Comparison of ENCODE assay signal across 11 cellular contexts in genomic region chr2:61660511-61661388, GRCh38.
DNase-seq lines count a peak whose midpoint lies in the region; ATAC-seq, FAIRE-seq and TF ChIP-seq lines count a peak whose summit lies in the region.
"Had no signal": no experiment of that assay in that cellular context is flagged by ENCODE, and none has a peak within 500 bp of the region (broad histone marks: within the 10 kb centered on the region; RNA-seq: fewer than 3 reads in every experiment).

No MANE protein-coding gene starts in this region.

- DNase-seq in HTR-8/SVneo (ENCODE audit: insufficient read length, low spot score): no peak
- peak in 9 of 61 donors; percentile 1 to 55 (median 20) for DNase-seq in caudate nucleus (lab: John Stamatoyannopoulos, UW)
- DNase-seq in islet precursor cell: peak; percentile 68
- no peak for DNase-seq in omental fat pad (ENCODE audit: low spot score)
- DNase-seq in T-helper 1 cell: no peak
- no peak for DNase-seq in NCI-H526 (lab: John Stamatoyannopoulos, UW)
- no peak for DNase-seq in stimulated activated CD4-positive, alpha-beta T cell treated with anti-CD3 and anti-CD28 coated beads, Interleukin-15, amount 100 ng/mL, for 24 hours
- DNase-seq: effector memory CD4-positive, alpha-beta T cell; NCI-H1092 had no signal

- peak; percentile 33 for FAIRE-seq in HTR-8/SVneo (lab: Jason Lieb, UNC)
- FAIRE-seq: RCC 7860 had no signal

- ATAC-seq in omental fat pad (ENCODE audit: low FRiP score): no peak

- no peaks in the 10 kb centered on the region for H3K27me3 ChIP-seq in rectal smooth muscle tissue (ENCODE audit: control insufficient read depth, insufficient read depth, low read length)

- no peak for TF ChIP-seq CTCF in omental fat pad (IDR thresholded peaks at IDR 0.05)

- no peak overlapping the region for H3K9ac ChIP-seq in rectal smooth muscle tissue (ENCODE audit: low read length)

- peak overlapping the region; percentile 27 for H3K27ac ChIP-seq in caudate nucleus (ENCODE audit: low read depth, low read length)
- H3K27ac ChIP-seq in rectal smooth muscle tissue (ENCODE audit: low read depth, low read length): peak overlapping the region; percentile 35

- H3K4me1 ChIP-seq in rectal smooth muscle tissue (ENCODE audit: control insufficient read depth, insufficient read depth, low read length): no peaks in the 10 kb centered on the region

- no peak overlapping the region for H3K4me3 ChIP-seq in rectal smooth muscle tissue (ENCODE audit: low read length)

- H3K36me3 ChIP-seq in rectal smooth muscle tissue (ENCODE audit: control insufficient read depth, insufficient read depth, low read length): no peaks in the 10 kb centered on the region
